Comparison of ENCODE assay signal across 1 cellular context in genomic region chr17:67246648-67247415, GRCh38.
TF ChIP-seq lines count a peak whose summit lies in the region.

No MANE protein-coding gene starts in this region.

TF ChIP-seq in HEK293, 187 proteins besides CTCF, POLR2A, EP300 and RAD21 (continued from another document and continues in another):
- TF ChIP-seq PRDM4 (tag by site-specific recombination; IDR thresholded peaks at IDR 0.05) (no peak), ZNF202 (tag by site-specific recombination; IDR thresholded peaks at IDR 0.05; ENCODE audit: borderline replicate concordance) (no peak), ZNF155 (tag by site-specific recombination; IDR thresholded peaks at IDR 0.05) (no peak), ZNF626 (tag by site-specific recombination; IDR thresholded peaks at IDR 0.05) (no peak), ZSCAN23 (tag by site-specific recombination; IDR thresholded peaks at IDR 0.05) (no peak; the same call in 1 of the 2 replicates), ZBTB8A (tag by site-specific recombination; IDR thresholded peaks at IDR 0.05) (no peak), ZNF658 (tag by site-specific recombination; IDR thresholded peaks at IDR 0.05) (no peak), TSHZ1 (tag by site-specific recombination; IDR thresholded peaks at IDR 0.05; ENCODE audit: borderline replicate concordance) (peak; percentile 40), ZNF701 (tag by site-specific recombination; IDR thresholded peaks at IDR 0.05) (no peak), ATF2 (tag by site-specific recombination; IDR thresholded peaks at IDR 0.05; ENCODE audit: low read depth) (no peak), ZBTB26 (tag by site-specific recombination; optimal IDR thresholded peaks at IDR 0.05) (no peak), ZNF514 (tag by site-specific recombination; IDR thresholded peaks at IDR 0.05) (no peak), WT1 (tag by site-specific recombination; IDR thresholded peaks at IDR 0.05) (peak; percentile 75), ZNF624 (tag by site-specific recombination; IDR thresholded peaks at IDR 0.05) (no peak), KLF7 (tag by site-specific recombination; IDR thresholded peaks at IDR 0.05; ENCODE audit: borderline replicate concordance) (no peak), HOXC10 (CRISPR knock-in tag; IDR thresholded peaks at IDR 0.05) (no peak), GLIS2 (tag by site-specific recombination; IDR thresholded peaks at IDR 0.05) (peak; percentile 44), ZNF791 (tag by site-specific recombination; IDR thresholded peaks at IDR 0.05) (no peak), ZNF335 (tag by site-specific recombination; conservative IDR thresholded peaks at IDR 0.05) (peak; percentile 58), ZNF23 (tag by site-specific recombination; IDR thresholded peaks at IDR 0.05; ENCODE audit: borderline replicate concordance) (no peak), ZNF311 (tag by site-specific recombination; IDR thresholded peaks at IDR 0.05; ENCODE audit: borderline replicate concordance) (no peak), ZNF175 (tag by site-specific recombination; IDR thresholded peaks at IDR 0.05) (no peak), GLI4 (tag by site-specific recombination; IDR thresholded peaks at IDR 0.05) (no peak), ZNF157 (tag by site-specific recombination; IDR thresholded peaks at IDR 0.05) (no peak), SETDB1 (IDR thresholded peaks at IDR 0.05; ENCODE audit: insufficient read length, low read length) (no peak), ZNF660 (tag by site-specific recombination; IDR thresholded peaks at IDR 0.05) (no peak), KLF10 (tag by site-specific recombination; IDR thresholded peaks at IDR 0.05) (no peak), ZNF121 (tag by site-specific recombination; IDR thresholded peaks at IDR 0.05) (no peak), ZNF549 (tag by site-specific recombination; IDR thresholded peaks at IDR 0.05) (no peak)
- TF ChIP-seq, protein P1, sequence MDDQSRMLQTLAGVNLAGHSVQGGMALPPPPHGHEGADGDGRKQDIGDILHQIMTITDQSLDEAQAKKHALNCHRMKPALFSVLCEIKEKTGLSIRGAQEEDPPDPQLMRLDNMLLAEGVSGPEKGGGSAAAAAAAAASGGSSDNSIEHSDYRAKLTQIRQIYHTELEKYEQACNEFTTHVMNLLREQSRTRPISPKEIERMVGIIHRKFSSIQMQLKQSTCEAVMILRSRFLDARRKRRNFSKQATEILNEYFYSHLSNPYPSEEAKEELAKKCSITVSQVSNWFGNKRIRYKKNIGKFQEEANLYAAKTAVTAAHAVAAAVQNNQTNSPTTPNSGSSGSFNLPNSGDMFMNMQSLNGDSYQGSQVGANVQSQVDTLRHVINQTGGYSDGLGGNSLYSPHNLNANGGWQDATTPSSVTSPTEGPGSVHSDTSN (CRISPR knock-in tag; IDR thresholded peaks at IDR 0.05) = no peak
- TF ChIP-seq, protein P2, sequence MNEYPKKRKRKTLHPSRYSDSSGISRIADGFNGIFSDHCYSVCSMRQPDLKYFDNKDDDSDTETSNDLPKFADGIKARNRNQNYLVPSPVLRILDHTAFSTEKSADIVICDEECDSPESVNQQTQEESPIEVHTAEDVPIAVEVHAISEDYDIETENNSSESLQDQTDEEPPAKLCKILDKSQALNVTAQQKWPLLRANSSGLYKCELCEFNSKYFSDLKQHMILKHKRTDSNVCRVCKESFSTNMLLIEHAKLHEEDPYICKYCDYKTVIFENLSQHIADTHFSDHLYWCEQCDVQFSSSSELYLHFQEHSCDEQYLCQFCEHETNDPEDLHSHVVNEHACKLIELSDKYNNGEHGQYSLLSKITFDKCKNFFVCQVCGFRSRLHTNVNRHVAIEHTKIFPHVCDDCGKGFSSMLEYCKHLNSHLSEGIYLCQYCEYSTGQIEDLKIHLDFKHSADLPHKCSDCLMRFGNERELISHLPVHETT (tag by site-specific recombination; IDR thresholded peaks at IDR 0.05) = 0 out of 2 replicates have a peak, but pooled peaks have one; percentile 35
- TF ChIP-seq, protein P3, sequence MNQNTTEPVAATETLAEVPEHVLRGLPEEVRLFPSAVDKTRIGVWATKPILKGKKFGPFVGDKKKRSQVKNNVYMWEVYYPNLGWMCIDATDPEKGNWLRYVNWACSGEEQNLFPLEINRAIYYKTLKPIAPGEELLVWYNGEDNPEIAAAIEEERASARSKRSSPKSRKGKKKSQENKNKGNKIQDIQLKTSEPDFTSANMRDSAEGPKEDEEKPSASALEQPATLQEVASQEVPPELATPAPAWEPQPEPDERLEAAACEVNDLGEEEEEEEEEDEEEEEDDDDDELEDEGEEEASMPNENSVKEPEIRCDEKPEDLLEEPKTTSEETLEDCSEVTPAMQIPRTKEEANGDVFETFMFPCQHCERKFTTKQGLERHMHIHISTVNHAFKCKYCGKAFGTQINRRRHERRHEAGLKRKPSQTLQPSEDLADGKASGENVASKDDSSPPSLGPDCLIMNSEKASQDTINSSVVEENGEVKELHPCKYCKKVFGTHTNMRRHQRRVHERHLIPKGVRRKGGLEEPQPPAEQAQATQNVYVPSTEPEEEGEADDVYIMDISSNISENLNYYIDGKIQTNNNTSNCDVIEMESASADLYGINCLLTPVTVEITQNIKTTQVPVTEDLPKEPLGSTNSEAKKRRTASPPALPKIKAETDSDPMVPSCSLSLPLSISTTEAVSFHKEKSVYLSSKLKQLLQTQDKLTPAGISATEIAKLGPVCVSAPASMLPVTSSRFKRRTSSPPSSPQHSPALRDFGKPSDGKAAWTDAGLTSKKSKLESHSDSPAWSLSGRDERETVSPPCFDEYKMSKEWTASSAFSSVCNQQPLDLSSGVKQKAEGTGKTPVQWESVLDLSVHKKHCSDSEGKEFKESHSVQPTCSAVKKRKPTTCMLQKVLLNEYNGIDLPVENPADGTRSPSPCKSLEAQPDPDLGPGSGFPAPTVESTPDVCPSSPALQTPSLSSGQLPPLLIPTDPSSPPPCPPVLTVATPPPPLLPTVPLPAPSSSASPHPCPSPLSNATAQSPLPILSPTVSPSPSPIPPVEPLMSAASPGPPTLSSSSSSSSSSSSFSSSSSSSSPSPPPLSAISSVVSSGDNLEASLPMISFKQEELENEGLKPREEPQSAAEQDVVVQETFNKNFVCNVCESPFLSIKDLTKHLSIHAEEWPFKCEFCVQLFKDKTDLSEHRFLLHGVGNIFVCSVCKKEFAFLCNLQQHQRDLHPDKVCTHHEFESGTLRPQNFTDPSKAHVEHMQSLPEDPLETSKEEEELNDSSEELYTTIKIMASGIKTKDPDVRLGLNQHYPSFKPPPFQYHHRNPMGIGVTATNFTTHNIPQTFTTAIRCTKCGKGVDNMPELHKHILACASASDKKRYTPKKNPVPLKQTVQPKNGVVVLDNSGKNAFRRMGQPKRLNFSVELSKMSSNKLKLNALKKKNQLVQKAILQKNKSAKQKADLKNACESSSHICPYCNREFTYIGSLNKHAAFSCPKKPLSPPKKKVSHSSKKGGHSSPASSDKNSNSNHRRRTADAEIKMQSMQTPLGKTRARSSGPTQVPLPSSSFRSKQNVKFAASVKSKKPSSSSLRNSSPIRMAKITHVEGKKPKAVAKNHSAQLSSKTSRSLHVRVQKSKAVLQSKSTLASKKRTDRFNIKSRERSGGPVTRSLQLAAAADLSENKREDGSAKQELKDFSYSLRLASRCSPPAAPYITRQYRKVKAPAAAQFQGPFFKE (tag by site-specific recombination; IDR thresholded peaks at IDR 0.05; ENCODE audit: borderline replicate concordance) = no peak
- TF ChIP-seq, protein P4, sequence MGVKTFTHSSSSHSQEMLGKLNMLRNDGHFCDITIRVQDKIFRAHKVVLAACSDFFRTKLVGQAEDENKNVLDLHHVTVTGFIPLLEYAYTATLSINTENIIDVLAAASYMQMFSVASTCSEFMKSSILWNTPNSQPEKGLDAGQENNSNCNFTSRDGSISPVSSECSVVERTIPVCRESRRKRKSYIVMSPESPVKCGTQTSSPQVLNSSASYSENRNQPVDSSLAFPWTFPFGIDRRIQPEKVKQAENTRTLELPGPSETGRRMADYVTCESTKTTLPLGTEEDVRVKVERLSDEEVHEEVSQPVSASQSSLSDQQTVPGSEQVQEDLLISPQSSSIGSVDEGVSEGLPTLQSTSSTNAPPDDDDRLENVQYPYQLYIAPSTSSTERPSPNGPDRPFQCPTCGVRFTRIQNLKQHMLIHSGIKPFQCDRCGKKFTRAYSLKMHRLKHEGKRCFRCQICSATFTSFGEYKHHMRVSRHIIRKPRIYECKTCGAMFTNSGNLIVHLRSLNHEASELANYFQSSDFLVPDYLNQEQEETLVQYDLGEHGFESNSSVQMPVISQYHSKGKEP (tag by site-specific recombination; IDR thresholded peaks at IDR 0.05) = no peak
- TF ChIP-seq, protein P5, sequence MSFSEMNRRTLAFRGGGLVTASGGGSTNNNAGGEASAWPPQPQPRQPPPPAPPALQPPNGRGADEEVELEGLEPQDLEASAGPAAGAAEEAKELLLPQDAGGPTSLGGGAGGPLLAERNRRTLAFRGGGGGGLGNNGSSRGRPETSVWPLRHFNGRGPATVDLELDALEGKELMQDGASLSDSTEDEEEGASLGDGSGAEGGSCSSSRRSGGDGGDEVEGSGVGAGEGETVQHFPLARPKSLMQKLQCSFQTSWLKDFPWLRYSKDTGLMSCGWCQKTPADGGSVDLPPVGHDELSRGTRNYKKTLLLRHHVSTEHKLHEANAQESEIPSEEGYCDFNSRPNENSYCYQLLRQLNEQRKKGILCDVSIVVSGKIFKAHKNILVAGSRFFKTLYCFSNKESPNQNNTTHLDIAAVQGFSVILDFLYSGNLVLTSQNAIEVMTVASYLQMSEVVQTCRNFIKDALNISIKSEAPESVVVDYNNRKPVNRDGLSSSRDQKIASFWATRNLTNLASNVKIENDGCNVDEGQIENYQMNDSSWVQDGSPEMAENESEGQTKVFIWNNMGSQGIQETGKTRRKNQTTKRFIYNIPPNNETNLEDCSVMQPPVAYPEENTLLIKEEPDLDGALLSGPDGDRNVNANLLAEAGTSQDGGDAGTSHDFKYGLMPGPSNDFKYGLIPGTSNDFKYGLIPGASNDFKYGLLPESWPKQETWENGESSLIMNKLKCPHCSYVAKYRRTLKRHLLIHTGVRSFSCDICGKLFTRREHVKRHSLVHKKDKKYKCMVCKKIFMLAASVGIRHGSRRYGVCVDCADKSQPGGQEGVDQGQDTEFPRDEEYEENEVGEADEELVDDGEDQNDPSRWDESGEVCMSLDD (tag by site-specific recombination; IDR thresholded peaks at IDR 0.05) = no peak
- TF ChIP-seq, protein P6, sequence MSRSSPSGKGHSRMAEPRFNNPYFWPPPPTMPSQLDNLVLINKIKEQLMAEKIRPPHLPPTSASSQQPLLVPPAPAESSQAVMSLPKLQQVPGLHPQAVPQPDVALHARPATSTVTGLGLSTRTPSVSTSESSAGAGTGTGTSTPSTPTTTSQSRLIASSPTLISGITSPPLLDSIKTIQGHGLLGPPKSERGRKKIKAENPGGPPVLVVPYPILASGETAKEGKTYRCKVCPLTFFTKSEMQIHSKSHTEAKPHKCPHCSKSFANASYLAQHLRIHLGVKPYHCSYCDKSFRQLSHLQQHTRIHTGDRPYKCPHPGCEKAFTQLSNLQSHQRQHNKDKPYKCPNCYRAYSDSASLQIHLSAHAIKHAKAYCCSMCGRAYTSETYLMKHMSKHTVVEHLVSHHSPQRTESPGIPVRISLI (tag by site-specific recombination; IDR thresholded peaks at IDR 0.05) = no peak
